In genomic region chr3:152071924-152072323, GRCh38 we compare ENCODE assay signal across 8 cellular contexts.
A peak's percentile ranks its signal among the peaks of the same experiment; 100 is the strongest.
DNase-seq lines count a peak whose midpoint lies in the region; ATAC-seq lines count a peak whose summit lies in the region.

No MANE protein-coding gene starts in this region.

- no peak overlapping the region for H3K4me3 Mint-ChIP-seq in T-cell
- no peak overlapping the region for H3K4me3 Mint-ChIP-seq in stimulated activated effector memory CD8-positive, alpha-beta T cell treated with anti-CD3 and anti-CD28 coated beads, Interleukin-12 subunit alpha, Interleukin-12 subunit beta, amount 100 ng/mL, for 72 hours

- no peaks in the 10 kb centered on the region for H3K27me3 Mint-ChIP-seq in T-cell

- ATAC-seq in HG03442 (IDR thresholded peaks at IDR 0.05; ENCODE audit: unreplicated experiment) (peak; percentile 80), T-cell (replicated peaks in 1 of 4) (peak in 3 of 4 experiments; percentile 49 to 66 (median 53)), GM18498 (IDR thresholded peaks at IDR 0.05; ENCODE audit: unreplicated experiment) (no peak)
- ATAC-seq in stimulated activated effector memory CD8-positive, alpha-beta T cell treated with anti-CD3 and anti-CD28 coated beads, Interleukin-12 subunit alpha, Interleukin-12 subunit beta, amount 100 ng/mL, for 72 hours = peak; percentile 71

- DNase-seq in NCI-H748 (lab: John Stamatoyannopoulos, UW; ENCODE audit: unreplicated experiment) = peak; percentile 2
- no peak for DNase-seq in NCI-H748 treated with DMSO at 0.1 percent for 48 hours (lab: John Stamatoyannopoulos, UW)
- DNase-seq in T-cell = peak in 7 of 34 experiments; percentile 0 to 5 (median 1)
- peak; percentile 29 for DNase-seq in germinal center (ENCODE audit: low spot score)
- DNase-seq in stimulated activated effector memory CD8-positive, alpha-beta T cell treated with anti-CD3 and anti-CD28 coated beads, Interleukin-12 subunit alpha, Interleukin-12 subunit beta, amount 100 ng/mL, for 72 hours (ENCODE audit: low spot score in 2 of 2) = no peak
- DNase-seq in superior temporal gyrus (ENCODE audit: extremely low spot score) = no peak

- no peaks in the 10 kb centered on the region for H3K36me3 Mint-ChIP-seq in T-cell
- no peaks in the 10 kb centered on the region for H3K36me3 Mint-ChIP-seq in stimulated activated effector memory CD8-positive, alpha-beta T cell treated with anti-CD3 and anti-CD28 coated beads, Interleukin-12 subunit alpha, Interleukin-12 subunit beta, amount 100 ng/mL, for 72 hours

- CTCF ChIA-PET in T-cell (lab: Charles Lee) = interaction anchor here (0.5 to 2.5 kb wide), 12 partner anchors 186 to 453 kb away, joined by 3 to 15 read pairs (median 4); no protein-coding TSS in a partner anchor

- H3K9me3 Mint-ChIP-seq in T-cell = no peaks in the 10 kb centered on the region
- H3K9me3 Mint-ChIP-seq in stimulated activated effector memory CD8-positive, alpha-beta T cell treated with anti-CD3 and anti-CD28 coated beads, Interleukin-12 subunit alpha, Interleukin-12 subunit beta, amount 100 ng/mL, for 72 hours = no peaks in the 10 kb centered on the region

- H3K4me1 Mint-ChIP-seq in T-cell = peaks cover 4 to 9% (median 7%) of the 10 kb centered on the region in 3 donors
- H3K4me1 Mint-ChIP-seq in stimulated activated effector memory CD8-positive, alpha-beta T cell treated with anti-CD3 and anti-CD28 coated beads, Interleukin-12 subunit alpha, Interleukin-12 subunit beta, amount 100 ng/mL, for 72 hours = no peaks in the 10 kb centered on the region

- no peak overlapping the region for H3K27ac Mint-ChIP-seq in T-cell
- no peak overlapping the region for H3K27ac Mint-ChIP-seq in stimulated activated effector memory CD8-positive, alpha-beta T cell treated with anti-CD3 and anti-CD28 coated beads, Interleukin-12 subunit alpha, Interleukin-12 subunit beta, amount 100 ng/mL, for 72 hours

- POLR2A ChIA-PET in T-cell (lab: Charles Lee) = interaction anchor here in 1 of 2 donors (0.6 kb wide), 1 partner anchor 319 kb away, joined by 5 read pairs; no protein-coding TSS in a partner anchor

Comparison
In these comparisons a context has a peak if more than half of its experiments do, and no peak if none do; other contexts are left out.
1. DNase-seq: peak in NCI-H748 (single experiment) and germinal center (single experiment); none in NCI-H748 treated with DMSO at 0.1 percent for 48 hours (single experiment), stimulated activated effector memory CD8-positive, alpha-beta T cell treated with anti-CD3 and anti-CD28 coated beads, Interleukin-12 subunit alpha, Interleukin-12 subunit beta, amount 100 ng/mL, for 72 hours (0 of 2) and superior temporal gyrus (single experiment).